30 cellular contexts compared by ENCODE assay signal in the genomic region with DNA sequence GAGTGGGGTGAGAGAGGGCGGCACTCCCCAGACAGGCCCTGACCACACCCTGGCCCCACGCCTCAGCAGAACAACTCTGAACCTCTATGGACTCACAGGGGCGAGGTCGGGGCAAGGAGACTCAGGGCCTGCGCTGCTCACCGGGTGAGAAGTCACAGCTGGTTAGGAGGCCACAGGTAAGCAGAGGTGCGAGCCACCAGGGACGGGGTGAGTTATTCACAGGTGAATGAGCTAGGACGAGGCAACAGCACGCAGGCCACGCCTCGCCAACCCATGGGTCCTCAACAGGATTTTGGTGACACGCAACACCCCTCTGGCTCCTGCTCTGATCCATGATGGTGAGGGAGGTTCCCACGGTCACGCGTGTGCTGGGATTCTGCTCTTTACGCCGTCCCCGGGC.
"Had no signal": no experiment of that assay in that cellular context is flagged by ENCODE, and none has a peak within 500 bp of the region (broad histone marks: within the 10 kb centered on the region; RNA-seq: fewer than 3 reads in every experiment).

No MANE protein-coding gene starts in this region.

- H3K4me1 Mint-ChIP-seq: mesothelial cell of epicardium had no signal

- H3K27ac ChIP-seq: coronary artery, heart right ventricle, pancreas, right lobe of liver, spleen, testis, tibial artery, vagina had no signal

- FAIRE-seq: endothelial cell of umbilical vein, islet of Langerhans, pancreas had no signal

- H3K36me3 Mint-ChIP-seq: memory B cell; mesothelial cell of epicardium; natural killer cell treated with Interleukin-12 subunit alpha and Interleukin-12 subunit beta and Interleukin-15 and Interleukin-18, amount 100 ng/mL, for 72 hours; stimulated activated memory B cell treated with anti-CD40 and anti-IgM and Interleukin-4, amounts not matched to agents 10 μg/mL and 1 μg/mL and 100 μg/mL, for 72 hours had no signal

- H3K4me3 ChIP-seq: coronary artery, esophagus squamous epithelium, heart right ventricle, lung, mucosa of descending colon, pancreas, right lobe of liver, spleen, testis, tibial artery, vagina had no signal

- H3K27me3 Mint-ChIP-seq: progenitor cell of endocrine pancreas had no signal

- H3K36me3 ChIP-seq: esophagus squamous epithelium, heart right ventricle, pancreas, right lobe of liver, spleen, tibial artery, vagina had no signal

- ATAC-seq: heart right ventricle; left ventricle myocardium superior; mucosa of descending colon; natural killer cell treated with Interleukin-12 subunit alpha and Interleukin-12 subunit beta and Interleukin-15 and Interleukin-18, amount 100 ng/mL, for 72 hours; pancreas; right lobe of liver; stimulated activated memory B cell treated with anti-CD40 and anti-IgM and Interleukin-4, amounts not matched to agents 10 μg/mL and 1 μg/mL and 100 μg/mL, for 72 hours; stimulated activated naive CD8-positive, alpha-beta T cell treated with anti-CD3 and anti-CD28 coated beads, Interleukin-15, Interleukin-2, amounts not matched to agents 100 U/mL and 50 U/mL, for 24 hours had no signal

- H3K4me3 Mint-ChIP-seq: memory B cell; mesothelial cell of epicardium; natural killer cell treated with Interleukin-12 subunit alpha and Interleukin-12 subunit beta and Interleukin-15 and Interleukin-18, amount 100 ng/mL, for 72 hours; stimulated activated memory B cell treated with anti-CD40 and anti-IgM and Interleukin-4, amounts not matched to agents 10 μg/mL and 1 μg/mL and 100 μg/mL, for 72 hours had no signal

- H3K27ac Mint-ChIP-seq: memory B cell; mesothelial cell of epicardium; natural killer cell treated with Interleukin-12 subunit alpha and Interleukin-12 subunit beta and Interleukin-15 and Interleukin-18, amount 100 ng/mL, for 72 hours; progenitor cell of endocrine pancreas; stimulated activated memory B cell treated with anti-CD40 and anti-IgM and Interleukin-4, amounts not matched to agents 10 μg/mL and 1 μg/mL and 100 μg/mL, for 72 hours had no signal

- H3K27me3 ChIP-seq: pancreas, right lobe of liver, testis, vagina had no signal

- H3K4me1 ChIP-seq: heart right ventricle, pancreas, right lobe of liver, spleen, testis, tibial artery, vagina had no signal

- DNase-seq: dermis blood vessel endothelial cell; effector memory CD4-positive, alpha-beta T cell; esophagus squamous epithelium; foreskin melanocyte; glutamatergic neuron; heart right ventricle; hippocampal formation; kidney glomerular epithelial cell; left ventricle myocardium superior; mucosa of descending colon; naive B cell; occipital lobe; pancreas; right lobe of liver; stimulated activated CD4-positive, alpha-beta T cell treated with anti-CD3 and anti-CD28 coated beads, Interleukin-4, amount 100 ng/mL, for 4 hours; stimulated activated naive CD8-positive, alpha-beta T cell treated with anti-CD3 and anti-CD28 coated beads, Interleukin-15, Interleukin-2, amounts not matched to agents 100 U/mL and 50 U/mL, for 24 hours; substantia nigra; testis had no signal

- H3K9me3 Mint-ChIP-seq: memory B cell; mesothelial cell of epicardium; natural killer cell treated with Interleukin-12 subunit alpha and Interleukin-12 subunit beta and Interleukin-15 and Interleukin-18, amount 100 ng/mL, for 72 hours; stimulated activated memory B cell treated with anti-CD40 and anti-IgM and Interleukin-4, amounts not matched to agents 10 μg/mL and 1 μg/mL and 100 μg/mL, for 72 hours had no signal

- H3K9me3 ChIP-seq: esophagus squamous epithelium, heart right ventricle, mucosa of descending colon, pancreas, right lobe of liver, spleen, testis, tibial artery, vagina had no signal
